ENCODE assay signal across 1 cellular context in genomic region chr1:205449254-205449749, GRCh38.
TF ChIP-seq lines count a peak whose summit lies in the region.

No MANE protein-coding gene starts in this region.

TF ChIP-seq in GM23338, 12 proteins besides CTCF, POLR2A, EP300 and RAD21 (continued from another document):
- no peak for TF ChIP-seq ZNF462 (CRISPR knock-in tag; IDR thresholded peaks at IDR 0.05)
- no peak for TF ChIP-seq JUNB (IDR thresholded peaks at IDR 0.05; ENCODE audit: unreplicated experiment)
- no peak for TF ChIP-seq ZNF331 (CRISPR knock-in tag; IDR thresholded peaks at IDR 0.05; ENCODE audit: low read depth)
- TF ChIP-seq ETS1 (IDR thresholded peaks at IDR 0.05) = no peak
